ENCODE assay signal across 18 cellular contexts in the genomic region with DNA sequence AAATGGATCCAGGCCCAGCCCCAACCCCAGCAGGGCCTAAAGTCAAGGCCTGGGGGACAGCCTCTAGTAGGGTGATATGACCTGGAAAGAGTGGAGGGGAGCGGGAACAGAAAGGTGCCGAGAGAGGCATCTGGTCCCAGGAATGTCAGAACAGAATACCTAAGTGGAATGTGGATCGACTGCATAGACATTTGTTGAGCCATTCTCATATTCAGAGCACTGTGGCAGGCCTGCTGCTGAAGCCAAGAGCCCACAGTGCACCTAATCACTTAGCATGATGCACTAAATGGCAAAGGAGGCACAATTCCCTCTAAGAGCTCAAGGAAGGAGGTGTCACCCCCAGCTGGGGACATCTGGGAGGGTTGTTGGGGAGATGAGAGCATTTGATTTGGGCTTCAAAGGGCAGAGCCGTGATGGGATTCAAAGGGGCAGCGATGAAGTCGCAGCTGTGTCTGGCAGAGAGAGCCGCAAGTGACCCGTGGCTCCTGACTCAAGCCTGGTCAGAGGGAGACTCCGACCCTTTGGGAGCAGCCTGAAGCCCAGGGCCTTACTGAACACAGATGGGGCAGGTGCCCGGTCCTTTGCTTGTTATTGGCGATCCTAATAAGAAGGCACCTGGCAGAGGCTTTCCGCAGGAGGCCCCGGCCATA. TPM values are rescaled to one million over a fixed set of nuclear protein-coding genes. Genes with fewer than 3 reads are reported as not detected.
DNase-seq lines count a peak whose midpoint lies in the region; ATAC-seq, FAIRE-seq and TF ChIP-seq lines count a peak whose summit lies in the region.
"Had no signal": no experiment of that assay in that cellular context is flagged by ENCODE, and none has a peak within 500 bp of the region (broad histone marks: within the 10 kb centered on the region; RNA-seq: fewer than 3 reads in every experiment).

No MANE protein-coding gene starts in this region.

- H3K27me3 Mint-ChIP-seq in GM23338 (ENCODE audit: insufficient read depth, low read depth, poor library complexity) = peaks cover 9% of the 10 kb centered on the region

- H3K4me1 ChIP-seq in GM23338 (ENCODE audit: insufficient read depth) (no peaks in the 10 kb centered on the region), SJCRH30 (peaks cover 12% of the 10 kb centered on the region), keratinocyte (ENCODE audit: control insufficient read depth, extremely low read depth, insufficient read depth, low read length) (peaks cover 37% of the 10 kb centered on the region)
- H3K4me1 ChIP-seq: right lobe of liver had no signal

- peaks cover 11% of the 10 kb centered on the region; the same call in 1 of the 3 replicates for H3K4me1 Mint-ChIP-seq in GM23338
- H3K4me1 Mint-ChIP-seq: activated naive CD8-positive, alpha-beta T cell treated with anti-CD3 and anti-CD28 coated beads for 36 hours; stimulated activated naive B cell treated with anti-CD40 and anti-IgM and Interleukin-4, amounts not matched to agents 10 μg/mL and 1 μg/mL and 100 μg/mL, for 72 hours; T-cell had no signal

- peak; percentile 74 for FAIRE-seq in keratinocyte (lab: Jason Lieb, UNC)
- FAIRE-seq: colon had no signal

- H3K4me3 ChIP-seq in GM23338 = no peak overlapping the region
- no peak overlapping the region for H3K4me3 ChIP-seq in SJCRH30
- peak overlapping the region in 1 of 3 experiments; percentile 2 for H3K4me3 ChIP-seq in keratinocyte (ENCODE audit: control insufficient read depth in 2 of 3, extremely low read depth in 1 of 3, insufficient read depth in 2 of 3, low read depth in 1 of 3, low read length in 3 of 3)
- H3K4me3 ChIP-seq in skin epidermis = no peak overlapping the region
- H3K4me3 ChIP-seq: right lobe of liver had no signal

- H3K4me2 ChIP-seq in GM23338 = no peak overlapping the region
- peak overlapping the region; percentile 55 for H3K4me2 ChIP-seq in keratinocyte (ENCODE audit: control insufficient read depth, extremely low read depth, insufficient read depth, low read depth, low read length)

- H3K79me2 ChIP-seq in GM23338 (replicated peaks; ENCODE audit: insufficient read depth) (no peaks in the 10 kb centered on the region), keratinocyte (ENCODE audit: control insufficient read depth, insufficient read depth, low read length) (no peaks in the 10 kb centered on the region)

- H3K27ac Mint-ChIP-seq in GM23338 = no peak overlapping the region
- H3K27ac Mint-ChIP-seq: activated naive CD8-positive, alpha-beta T cell treated with anti-CD3 and anti-CD28 coated beads for 36 hours; CD8-positive, alpha-beta T cell; stimulated activated naive B cell treated with anti-CD40 and anti-IgM and Interleukin-4, amounts not matched to agents 10 μg/mL and 1 μg/mL and 100 μg/mL, for 72 hours; T-cell had no signal

- ATAC-seq in GM23338 (no peak; the same call in 2 of the 3 replicates), GM18909 (IDR thresholded peaks at IDR 0.05; ENCODE audit: poor library complexity, unreplicated experiment) (no peak), GM18498 (IDR thresholded peaks at IDR 0.05; ENCODE audit: unreplicated experiment) (no peak), GM21528 (IDR thresholded peaks at IDR 0.05; ENCODE audit: low FRiP score, unreplicated experiment) (no peak)
- ATAC-seq: CD8-positive, alpha-beta T cell; stimulated activated naive B cell treated with anti-CD40 and anti-IgM and Interleukin-4, amounts not matched to agents 10 μg/mL and 1 μg/mL and 100 μg/mL, for 72 hours; T-cell had no signal

- H4K20me1 ChIP-seq in GM23338 (replicated peaks; ENCODE audit: insufficient read depth) = no peaks in the 10 kb centered on the region
- H4K20me1 ChIP-seq in keratinocyte (ENCODE audit: control insufficient read depth, extremely low read depth, insufficient read depth, low read length) = no peaks in the 10 kb centered on the region

- TF ChIP-seq CTCF in GM23338 (conservative IDR thresholded peaks at IDR 0.05; ENCODE audit: low read depth in 2 of 2) = no peak
- TF ChIP-seq CTCF in keratinocyte (optimal IDR thresholded peaks at IDR 0.05 in 1 of 3, IDR thresholded peaks at IDR 0.05 in 1 of 3, conservative IDR thresholded peaks at IDR 0.05 in 1 of 3; ENCODE audit: extremely low read depth in 1 of 3, insufficient read depth in 2 of 3, low read length in 3 of 3) = no peak

- no peak overlapping the region for H2AFZ ChIP-seq in GM23338
- no peak overlapping the region for H2AFZ ChIP-seq in keratinocyte (ENCODE audit: control insufficient read depth, low read length)

- peaks cover 3% of the 10 kb centered on the region for H3K9me1 ChIP-seq in keratinocyte (ENCODE audit: control insufficient read depth, extremely low read depth, insufficient read depth, low read length)

- H3K9me3 Mint-ChIP-seq in GM23338 = no peaks in the 10 kb centered on the region
- H3K9me3 Mint-ChIP-seq: activated naive CD8-positive, alpha-beta T cell treated with anti-CD3 and anti-CD28 coated beads for 36 hours; CD8-positive, alpha-beta T cell; stimulated activated naive B cell treated with anti-CD40 and anti-IgM and Interleukin-4, amounts not matched to agents 10 μg/mL and 1 μg/mL and 100 μg/mL, for 72 hours; T-cell had no signal

- peak overlapping the region; percentile 71 for H3K9ac ChIP-seq in keratinocyte (ENCODE audit: control insufficient read depth, extremely low read depth, insufficient read depth, low read length)

- H3K9me2 ChIP-seq in GM23338 (ENCODE audit: insufficient read depth) = no peaks in the 10 kb centered on the region

- no peak overlapping the region for H3K4me3 Mint-ChIP-seq in GM23338
- H3K4me3 Mint-ChIP-seq: activated naive CD8-positive, alpha-beta T cell treated with anti-CD3 and anti-CD28 coated beads for 36 hours; CD8-positive, alpha-beta T cell; stimulated activated naive B cell treated with anti-CD40 and anti-IgM and Interleukin-4, amounts not matched to agents 10 μg/mL and 1 μg/mL and 100 μg/mL, for 72 hours; T-cell had no signal

- dilution Hi-C loops in keratinocyte (cut with MboI; ENCODE audit: extremely low pct_ligation_motif_present, low sequenced_read_pairs) = no loop called here

- H3F3A ChIP-seq in GM23338 (replicated peaks; ENCODE audit: low read depth) = no peaks in the 10 kb centered on the region

- no peaks in the 10 kb centered on the region for H3K36me3 Mint-ChIP-seq in GM23338 (ENCODE audit: low read depth)
- H3K36me3 Mint-ChIP-seq: activated naive CD8-positive, alpha-beta T cell treated with anti-CD3 and anti-CD28 coated beads for 36 hours; CD8-positive, alpha-beta T cell; stimulated activated naive B cell treated with anti-CD40 and anti-IgM and Interleukin-4, amounts not matched to agents 10 μg/mL and 1 μg/mL and 100 μg/mL, for 72 hours; T-cell had no signal

- DNase-seq in GM23338 (ENCODE audit: low spot score) (peak; percentile 39), SJCRH30 (no peak), keratinocyte (ENCODE audit: low read depth, low spot score) (no peak)
- DNase-seq: activated CD4-positive, alpha-beta T cell treated with anti-CD3 and anti-CD28 coated beads for 4 hours; activated naive CD8-positive, alpha-beta T cell treated with anti-CD3 and anti-CD28 coated beads for 36 hours; CD8-positive, alpha-beta T cell; DND-41; NCI-H2107; NCI-H524; occipital lobe; right lobe of liver; stimulated activated naive B cell treated with anti-CD40 and anti-IgM and Interleukin-4, amounts not matched to agents 10 μg/mL and 1 μg/mL and 100 μg/mL, for 72 hours; T-cell had no signal

- H3K27ac ChIP-seq in GM23338 (ENCODE audit: low read depth) (no peak overlapping the region), SJCRH30 (peak overlapping the region; percentile 20), keratinocyte (ENCODE audit: control insufficient read depth, insufficient read depth, low read length) (peak overlapping the region; percentile 80), skin epidermis (peak overlapping the region in 18 of 21 experiments; percentile 6 to 88 (median 74))
- H3K27ac ChIP-seq: right lobe of liver had no signal

- H3K9me3 ChIP-seq in SJCRH30 (replicated peaks) (no peaks in the 10 kb centered on the region), keratinocyte (ENCODE audit: control insufficient read depth, low read depth, low read length) (no peaks in the 10 kb centered on the region)
- H3K9me3 ChIP-seq: right lobe of liver had no signal

- H3K36me3 ChIP-seq in GM23338 (ENCODE audit: insufficient read depth) (no peaks in the 10 kb centered on the region), SJCRH30 (no peaks in the 10 kb centered on the region), keratinocyte (ENCODE audit: control insufficient read depth in 2 of 2, extremely low read depth in 1 of 2, insufficient read depth in 2 of 2, low read length in 2 of 2) (no peaks in the 10 kb centered on the region)
- H3K36me3 ChIP-seq: right lobe of liver had no signal

- no peaks in the 10 kb centered on the region for H3K27me3 ChIP-seq in GM23338 (ENCODE audit: insufficient read depth)
- H3K27me3 ChIP-seq in SJCRH30 = 0 out of 2 replicates have a peak, but pooled peaks cover 5% of the 10 kb centered on the region
- no peaks in the 10 kb centered on the region for H3K27me3 ChIP-seq in keratinocyte (ENCODE audit: control insufficient read depth, extremely low read depth, insufficient read depth, low read length)
- H3K27me3 ChIP-seq: right lobe of liver had no signal

TF ChIP-seq in GM23338, 12 proteins besides CTCF, POLR2A, EP300 and RAD21 (continues in another document):
- TF ChIP-seq EZH2 (IDR thresholded peaks at IDR 0.05; ENCODE audit: low read depth, unreplicated experiment) (no peak), CREB1 (CRISPR knock-in tag; IDR thresholded peaks at IDR 0.05; ENCODE audit: low read depth) (no peak), EZH2phosphoT487 (IDR thresholded peaks at IDR 0.05; ENCODE audit: unreplicated experiment) (no peak)
- TF ChIP-seq, protein P1, sequence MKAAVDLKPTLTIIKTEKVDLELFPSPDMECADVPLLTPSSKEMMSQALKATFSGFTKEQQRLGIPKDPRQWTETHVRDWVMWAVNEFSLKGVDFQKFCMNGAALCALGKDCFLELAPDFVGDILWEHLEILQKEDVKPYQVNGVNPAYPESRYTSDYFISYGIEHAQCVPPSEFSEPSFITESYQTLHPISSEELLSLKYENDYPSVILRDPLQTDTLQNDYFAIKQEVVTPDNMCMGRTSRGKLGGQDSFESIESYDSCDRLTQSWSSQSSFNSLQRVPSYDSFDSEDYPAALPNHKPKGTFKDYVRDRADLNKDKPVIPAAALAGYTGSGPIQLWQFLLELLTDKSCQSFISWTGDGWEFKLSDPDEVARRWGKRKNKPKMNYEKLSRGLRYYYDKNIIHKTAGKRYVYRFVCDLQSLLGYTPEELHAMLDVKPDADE (IDR thresholded peaks at IDR 0.05) = no peak

RNA-seq across cellular contexts. Expression of a gene that starts 8.6 kb away (rescaled TPM):
- 0.58 and 0.83 TPM in 2 replicates for total RNA-seq in GM23338 (2014; rRNA removed; shearing (Covaris generic))
- polyA plus RNA-seq in GM23338 (2016; fragmentation: Nextera tagmentation; extraction: Ambion mirVana) = 0.17 and 0.19 TPM in 2 replicates
- total RNA-seq in SJCRH30 (2014; rRNA removed; shearing (Covaris generic)) = not detected in 2 replicates
- 163 to 301 TPM (median 169 TPM) in 3 replicates for polyA plus RNA-seq in keratinocyte
- 262 TPM for polyA plus RNA-seq in keratinocyte (2011; ENCODE audit: low read depth)
- polyA plus RNA-seq in keratinocyte (2011; cell fraction: cytosol; rRNA removed) = 168 and 222 TPM in 2 replicates
- 418 and 503 TPM in 2 replicates for polyA plus RNA-seq in keratinocyte (2011; cell fraction: nucleus; rRNA removed)
- 160 and 587 TPM in 2 replicates for polyA plus RNA-seq in keratinocyte (2012; ENCODE audit: low replicate concordance)
- polyA minus RNA-seq in keratinocyte = 263 to 433 TPM (median 366 TPM) in 3 replicates
- polyA minus RNA-seq in keratinocyte (2011; cell fraction: cytosol; rRNA and poly(A)+ RNA removed) = 238 TPM
- polyA minus RNA-seq in keratinocyte (2011; cell fraction: nucleus; rRNA and poly(A)+ RNA removed) = 239 and 304 TPM in 2 replicates
- total RNA-seq: CD8-positive, alpha-beta T cell; right lobe of liver had no signal
